1 cellular context compared by ENCODE assay signal in the genomic region with DNA sequence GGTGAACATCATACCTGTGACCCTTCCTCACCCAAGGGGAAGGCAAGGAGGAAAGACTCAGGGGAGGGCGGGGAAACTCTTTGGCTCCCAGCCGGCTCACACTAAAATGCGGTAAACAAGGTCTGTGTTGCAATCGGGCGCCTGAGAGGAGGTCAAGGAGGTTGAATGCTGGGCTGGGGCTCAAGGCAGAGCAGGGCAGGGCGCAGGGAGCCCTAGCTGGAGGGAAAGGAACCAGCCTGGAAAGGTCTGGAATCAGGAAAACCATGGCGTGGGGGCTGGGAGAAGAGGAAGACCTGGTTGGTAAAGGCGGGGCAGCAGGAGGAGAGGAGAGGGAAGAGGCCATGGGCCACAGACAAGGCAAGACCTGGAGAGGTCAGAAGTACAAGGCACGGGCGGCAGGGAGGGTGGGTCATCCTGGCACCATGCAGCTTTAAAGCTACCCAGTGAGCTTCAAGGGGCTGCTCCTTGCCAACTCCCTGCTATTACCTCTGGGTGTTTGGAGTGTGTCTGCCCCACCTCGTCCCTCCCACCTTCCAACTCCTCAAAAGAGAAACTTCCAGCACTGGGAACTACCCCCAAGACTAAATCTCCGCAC.
TF ChIP-seq lines count a peak whose summit lies in the region.

No MANE protein-coding gene starts in this region.

TF ChIP-seq in HepG2, 621 proteins besides CTCF, POLR2A, EP300 and RAD21 (continued from another document and continues in another):
- TF ChIP-seq ZNF292 (CRISPR knock-in tag; IDR thresholded peaks at IDR 0.05; ENCODE audit: borderline replicate concordance, low read depth) (peak; percentile 25; the same call in 1 of the 2 replicates), HDAC6 (IDR thresholded peaks at IDR 0.05; ENCODE audit: low read depth, low read length) (no peak), SIN3A (IDR thresholded peaks at IDR 0.05; ENCODE audit: borderline replicate concordance, low read depth, low read length) (no peak), ZNF839 (CRISPR knock-in tag; IDR thresholded peaks at IDR 0.05; ENCODE audit: borderline replicate concordance) (0 out of 2 replicates have a peak, but pooled peaks have one; percentile 61), NR0B2 (CRISPR knock-in tag; IDR thresholded peaks at IDR 0.05) (no peak), ZNF275 (CRISPR knock-in tag; IDR thresholded peaks at IDR 0.05; ENCODE audit: borderline replicate concordance) (no peak), ZNF329 (CRISPR knock-in tag; IDR thresholded peaks at IDR 0.05; ENCODE audit: low read depth) (no peak), ZNF678 (CRISPR knock-in tag; IDR thresholded peaks at IDR 0.05) (no peak), ZBTB44 (CRISPR knock-in tag; IDR thresholded peaks at IDR 0.05) (no peak), SMC3 (IDR thresholded peaks at IDR 0.05; ENCODE audit: low read length) (no peak; the same call in 1 of the 2 replicates), ZNF629 (CRISPR knock-in tag; conservative IDR thresholded peaks at IDR 0.05) (0 out of 2 replicates have a peak, but pooled peaks have one; percentile 11), ZNF333 (CRISPR knock-in tag; IDR thresholded peaks at IDR 0.05; ENCODE audit: borderline replicate concordance) (no peak), ZBTB1 (CRISPR knock-in tag; IDR thresholded peaks at IDR 0.05; ENCODE audit: borderline replicate concordance) (no peak), PPARG (CRISPR knock-in tag; conservative IDR thresholded peaks at IDR 0.05) (peak; percentile 39; the same call in 1 of the 2 replicates), ZNF891 (CRISPR knock-in tag; IDR thresholded peaks at IDR 0.05) (0 out of 2 replicates have a peak, but pooled peaks have one; percentile 54), ZBTB7A (CRISPR knock-in tag; IDR thresholded peaks at IDR 0.05) (no peak), SP2 (CRISPR knock-in tag; IDR thresholded peaks at IDR 0.05) (no peak), THAP9 (CRISPR knock-in tag; IDR thresholded peaks at IDR 0.05; ENCODE audit: borderline replicate concordance) (no peak), ZNF3 (CRISPR knock-in tag; IDR thresholded peaks at IDR 0.05) (no peak), ZNF615 (CRISPR knock-in tag; IDR thresholded peaks at IDR 0.05; ENCODE audit: borderline replicate concordance) (no peak; the same call in 1 of the 2 replicates), ATAD3A (CRISPR knock-in tag; IDR thresholded peaks at IDR 0.05) (no peak), NBN (conservative IDR thresholded peaks at IDR 0.05) (no peak), ZNF558 (CRISPR knock-in tag; IDR thresholded peaks at IDR 0.05; ENCODE audit: borderline replicate concordance) (no peak), ZBTB37 (CRISPR knock-in tag; IDR thresholded peaks at IDR 0.05) (no peak), MIXL1 (CRISPR knock-in tag; IDR thresholded peaks at IDR 0.05) (no peak), SRSF4 (IDR thresholded peaks at IDR 0.05; ENCODE audit: low read depth, low read length, poor library complexity, severe bottlenecking) (no peak), ZNF230 (CRISPR knock-in tag; IDR thresholded peaks at IDR 0.05) (0 out of 2 replicates have a peak, but pooled peaks have one; percentile 40), SNAPC5 (CRISPR knock-in tag; IDR thresholded peaks at IDR 0.05; ENCODE audit: borderline replicate concordance) (no peak), AGO1 (IDR thresholded peaks at IDR 0.05; ENCODE audit: low read depth, low read length, poor library complexity, severe bottlenecking) (no peak), NFRKB (IDR thresholded peaks at IDR 0.05) (no peak), FOXC1 (CRISPR knock-in tag; IDR thresholded peaks at IDR 0.05; ENCODE audit: borderline replicate concordance) (0 out of 2 replicates have a peak, but pooled peaks have one; percentile 31), ZBTB42 (CRISPR knock-in tag; IDR thresholded peaks at IDR 0.05) (no peak), ZNF180 (CRISPR knock-in tag; IDR thresholded peaks at IDR 0.05; ENCODE audit: borderline replicate concordance, low read depth) (no peak), STAT5B (CRISPR knock-in tag; IDR thresholded peaks at IDR 0.05) (no peak), ZNF10 (CRISPR knock-in tag; IDR thresholded peaks at IDR 0.05; ENCODE audit: borderline replicate concordance, low read depth) (no peak), PAF1 (CRISPR knock-in tag; IDR thresholded peaks at IDR 0.05) (no peak), ZNF510 (CRISPR knock-in tag; IDR thresholded peaks at IDR 0.05; ENCODE audit: low read depth) (no peak), ZNF644 (CRISPR knock-in tag; IDR thresholded peaks at IDR 0.05; ENCODE audit: low read depth) (no peak), PAX8 (CRISPR knock-in tag; IDR thresholded peaks at IDR 0.05; ENCODE audit: borderline replicate concordance) (no peak), ZNF605 (CRISPR knock-in tag; IDR thresholded peaks at IDR 0.05) (no peak), TRAFD1 (CRISPR knock-in tag; IDR thresholded peaks at IDR 0.05; ENCODE audit: borderline replicate concordance) (no peak), NPAS2 (CRISPR knock-in tag; IDR thresholded peaks at IDR 0.05; ENCODE audit: borderline replicate concordance) (no peak)
- TF ChIP-seq, protein P1, sequence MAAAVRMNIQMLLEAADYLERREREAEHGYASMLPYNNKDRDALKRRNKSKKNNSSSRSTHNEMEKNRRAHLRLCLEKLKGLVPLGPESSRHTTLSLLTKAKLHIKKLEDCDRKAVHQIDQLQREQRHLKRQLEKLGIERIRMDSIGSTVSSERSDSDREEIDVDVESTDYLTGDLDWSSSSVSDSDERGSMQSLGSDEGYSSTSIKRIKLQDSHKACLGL (CRISPR knock-in tag; IDR thresholded peaks at IDR 0.05) = peak; percentile 47; the same call in 1 of the 2 replicates
- TF ChIP-seq, protein P2, sequence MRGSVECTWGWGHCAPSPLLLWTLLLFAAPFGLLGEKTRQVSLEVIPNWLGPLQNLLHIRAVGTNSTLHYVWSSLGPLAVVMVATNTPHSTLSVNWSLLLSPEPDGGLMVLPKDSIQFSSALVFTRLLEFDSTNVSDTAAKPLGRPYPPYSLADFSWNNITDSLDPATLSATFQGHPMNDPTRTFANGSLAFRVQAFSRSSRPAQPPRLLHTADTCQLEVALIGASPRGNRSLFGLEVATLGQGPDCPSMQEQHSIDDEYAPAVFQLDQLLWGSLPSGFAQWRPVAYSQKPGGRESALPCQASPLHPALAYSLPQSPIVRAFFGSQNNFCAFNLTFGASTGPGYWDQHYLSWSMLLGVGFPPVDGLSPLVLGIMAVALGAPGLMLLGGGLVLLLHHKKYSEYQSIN (CRISPR knock-in tag; IDR thresholded peaks at IDR 0.05; ENCODE audit: borderline replicate concordance) = no peak
- TF ChIP-seq, protein P3, sequence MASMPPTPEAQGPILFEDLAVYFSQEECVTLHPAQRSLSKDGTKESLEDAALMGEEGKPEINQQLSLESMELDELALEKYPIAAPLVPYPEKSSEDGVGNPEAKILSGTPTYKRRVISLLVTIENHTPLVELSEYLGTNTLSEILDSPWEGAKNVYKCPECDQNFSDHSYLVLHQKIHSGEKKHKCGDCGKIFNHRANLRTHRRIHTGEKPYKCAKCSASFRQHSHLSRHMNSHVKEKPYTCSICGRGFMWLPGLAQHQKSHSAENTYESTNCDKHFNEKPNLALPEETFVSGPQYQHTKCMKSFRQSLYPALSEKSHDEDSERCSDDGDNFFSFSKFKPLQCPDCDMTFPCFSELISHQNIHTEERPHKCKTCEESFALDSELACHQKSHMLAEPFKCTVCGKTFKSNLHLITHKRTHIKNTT (CRISPR knock-in tag; IDR thresholded peaks at IDR 0.05) = no peak
- TF ChIP-seq, protein P4, sequence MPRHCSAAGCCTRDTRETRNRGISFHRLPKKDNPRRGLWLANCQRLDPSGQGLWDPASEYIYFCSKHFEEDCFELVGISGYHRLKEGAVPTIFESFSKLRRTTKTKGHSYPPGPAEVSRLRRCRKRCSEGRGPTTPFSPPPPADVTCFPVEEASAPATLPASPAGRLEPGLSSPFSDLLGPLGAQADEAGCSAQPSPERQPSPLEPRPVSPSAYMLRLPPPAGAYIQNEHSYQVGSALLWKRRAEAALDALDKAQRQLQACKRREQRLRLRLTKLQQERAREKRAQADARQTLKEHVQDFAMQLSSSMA (CRISPR knock-in tag; IDR thresholded peaks at IDR 0.05) = no peak
